In genomic region chr7:30173058-30173897, GRCh38 we compare ENCODE assay signal across 7 cellular contexts. TPM values are rescaled to one million over a fixed set of nuclear protein-coding genes. Genes with fewer than 3 reads are reported as not detected.
DNase-seq lines count a peak whose midpoint lies in the region; ATAC-seq and TF ChIP-seq lines count a peak whose summit lies in the region.

No MANE protein-coding gene starts in this region.

- TF ChIP-seq RAD21 in IMR-90 (IDR thresholded peaks at IDR 0.05; ENCODE audit: low read length): peak; percentile 49

- H3K4ac ChIP-seq in IMR-90 (ENCODE audit: low read depth, low read length): 0 out of 2 replicates have a peak overlapping the region, but pooled peaks have one; percentile 22

- peaks cover 9% of the 10 kb centered on the region; the same call in 1 of the 2 replicates for H3K9me1 ChIP-seq in IMR-90 (ENCODE audit: insufficient read depth, low read length)

- DNase-seq in IMR-90: peak; percentile 89
- peak; percentile 24 for DNase-seq in OCI-M1 (lab: John Stamatoyannopoulos, UW)
- DNase-seq in epithelial cell of prostate (ENCODE audit: low read depth, low spot score): peak; percentile 99
- DNase-seq in neural crest cell (ENCODE audit: low read depth, low spot score): peak; percentile 26
- DNase-seq in activated CD8-positive, alpha-beta memory T cell treated with anti-CD3 and anti-CD28 coated beads, Interleukin-2, amount 10 ng/mL, durations not matched to agents 7 days and 5 days: no peak
- DNase-seq in endothelial cell (ENCODE audit: low spot score): no peak
- no peak for DNase-seq in NK-92 (lab: John Stamatoyannopoulos, UW; ENCODE audit: unreplicated experiment)

- CTCF ChIA-PET in IMR-90 (lab: Yijun Ruan, JAX): interaction anchor here (0.6 to 1.7 kb wide), 8 partner anchors 8 to 1849 kb away, joined by 3 to 5 read pairs (median 3); partner anchors contain the start of gene MTURN
- CTCF ChIA-PET in activated CD8-positive, alpha-beta memory T cell treated with anti-CD3 and anti-CD28 coated beads, Interleukin-2, amount 10 ng/mL, durations not matched to agents 7 days and 5 days (lab: Charles Lee): interaction anchor here (1.6 kb wide), 1 partner anchor 7 kb away, joined by 4 read pairs; no protein-coding TSS in a partner anchor

- peak; percentile 43 for TF ChIP-seq CTCF in IMR-90 (conservative IDR thresholded peaks at IDR 0.05; ENCODE audit: low read depth, low read length)
- TF ChIP-seq CTCF in neural crest cell (conservative IDR thresholded peaks at IDR 0.05): no peak
- no peak for TF ChIP-seq CTCF in endothelial cell (IDR thresholded peaks at IDR 0.05; ENCODE audit: unreplicated experiment)

- H2BK20ac ChIP-seq in IMR-90 (ENCODE audit: low read depth, low read length): no peak overlapping the region

- H4K91ac ChIP-seq in IMR-90 (ENCODE audit: insufficient read depth, low read depth, low read length): no peak overlapping the region

- H3K9me3 ChIP-seq in IMR-90 (ENCODE audit: control insufficient read depth, insufficient read depth, low read length): no peaks in the 10 kb centered on the region

- H3K27me3 ChIP-seq in IMR-90 (ENCODE audit: control insufficient read depth, insufficient read depth, low read length): no peaks in the 10 kb centered on the region

- dilution Hi-C loops in IMR-90 (cut with HindIII; ENCODE audit: low sequenced_read_pairs, unreplicated experiment): no loop called here

- WGBS in IMR-90 (ENCODE audit: extremely low coverage in 2 of 2, insufficient read length in 1 of 2), 2 experiments: 29% methylated on average over 6 of the region's 13 CpGs; no CpG with 5 or more reads in 1 of the 2 experiments

- H4K5ac ChIP-seq in IMR-90 (ENCODE audit: low read depth, low read length): no peak overlapping the region

- H4K20me1 ChIP-seq in IMR-90 (ENCODE audit: insufficient read depth, low read length): 0 out of 2 replicates have a peak, but pooled peaks cover 3% of the 10 kb centered on the region

- TF ChIP-seq POLR2A in IMR-90 (IDR thresholded peaks at IDR 0.05; ENCODE audit: low read depth, low read length): no peak

- H2AFZ ChIP-seq in IMR-90 (replicated peaks; ENCODE audit: low read length, poor library complexity): peak overlapping the region; percentile 81

- H3K36me3 Mint-ChIP-seq in neural crest cell (ENCODE audit: low read depth) (no peaks in the 10 kb centered on the region), endothelial cell (ENCODE audit: low read depth, unreplicated experiment) (peaks cover 4% of the 10 kb centered on the region)
- H3K36me3 Mint-ChIP-seq in activated CD8-positive, alpha-beta memory T cell treated with anti-CD3 and anti-CD28 coated beads, Interleukin-2, amount 10 ng/mL, durations not matched to agents 7 days and 5 days: no peaks in the 10 kb centered on the region

- H3K56ac ChIP-seq in IMR-90 (ENCODE audit: extremely low read depth, insufficient read depth, low read length): no peak overlapping the region

- no peak overlapping the region for H2BK120ac ChIP-seq in IMR-90 (ENCODE audit: low read depth, low read length)

- intact Hi-C loops in IMR-90 (cut with micrococcal nuclease): no loop called here

- H3K79me1 ChIP-seq in IMR-90 (ENCODE audit: low read depth in 1 of 2, low read length in 2 of 2): no peaks in the 10 kb centered on the region

- H4K8ac ChIP-seq in IMR-90 (ENCODE audit: low read depth in 2 of 2, low read length in 2 of 2): 0 out of 4 replicates have a peak overlapping the region, but pooled peaks of 1 of the 2 experiments have one; percentile 24

- H3K27ac Mint-ChIP-seq in neural crest cell (ENCODE audit: unreplicated experiment) (no peak overlapping the region), endothelial cell (ENCODE audit: unreplicated experiment) (no peak overlapping the region)
- no peak overlapping the region for H3K27ac Mint-ChIP-seq in activated CD8-positive, alpha-beta memory T cell treated with anti-CD3 and anti-CD28 coated beads, Interleukin-2, amount 10 ng/mL, durations not matched to agents 7 days and 5 days

- no peak overlapping the region for H3K18ac ChIP-seq in IMR-90 (ENCODE audit: low read depth, low read length)

- H3K9ac ChIP-seq in IMR-90 (ENCODE audit: low read depth, low read length): no peak overlapping the region

- no peaks in the 10 kb centered on the region for H3K36me3 ChIP-seq in IMR-90 (ENCODE audit: control insufficient read depth, insufficient read depth, low read length)

- H3K4me3 Mint-ChIP-seq in neural crest cell (no peak overlapping the region), endothelial cell (ENCODE audit: unreplicated experiment) (no peak overlapping the region)
- H3K4me3 Mint-ChIP-seq in activated CD8-positive, alpha-beta memory T cell treated with anti-CD3 and anti-CD28 coated beads, Interleukin-2, amount 10 ng/mL, durations not matched to agents 7 days and 5 days: no peak overlapping the region

- no peak overlapping the region for H3K23ac ChIP-seq in IMR-90 (ENCODE audit: low read depth, low read length)

- no peak overlapping the region for H2BK5ac ChIP-seq in IMR-90 (ENCODE audit: low read depth, low read length, poor library complexity, severe bottlenecking)

- H3K9me3 Mint-ChIP-seq in neural crest cell (no peaks in the 10 kb centered on the region), endothelial cell (ENCODE audit: unreplicated experiment) (no peaks in the 10 kb centered on the region)
- no peaks in the 10 kb centered on the region for H3K9me3 Mint-ChIP-seq in activated CD8-positive, alpha-beta memory T cell treated with anti-CD3 and anti-CD28 coated beads, Interleukin-2, amount 10 ng/mL, durations not matched to agents 7 days and 5 days (ENCODE audit: low read depth)

- no TSS peak for BruUV-seq in IMR-90 (replicated peaks; lab: Mats Ljungman, UMichigan)

- H3K27ac ChIP-seq in IMR-90 (ENCODE audit: insufficient read depth, low read length) (no peak overlapping the region), epithelial cell of prostate (peak overlapping the region; percentile 94)

- H3K4me3 ChIP-seq in IMR-90 (ENCODE audit: insufficient read depth, low read depth, low read length): no peak overlapping the region

- H2AK5ac ChIP-seq in IMR-90 (ENCODE audit: low read depth, low read length): no peak overlapping the region

- peak; percentile 87 for ATAC-seq in IMR-90 (ENCODE audit: low read depth)
- no peak for ATAC-seq in activated CD8-positive, alpha-beta memory T cell treated with anti-CD3 and anti-CD28 coated beads, Interleukin-2, amount 10 ng/mL, durations not matched to agents 7 days and 5 days

- H3K4me2 ChIP-seq in IMR-90 (ENCODE audit: low read depth, low read length): peak overlapping the region; percentile 18; the same call in 1 of the 2 replicates

- H2BK15ac ChIP-seq in IMR-90 (ENCODE audit: low read depth, low read length): no peak overlapping the region

- H3K27me3 Mint-ChIP-seq in neural crest cell (ENCODE audit: low read depth) (peaks cover 9% of the 10 kb centered on the region), endothelial cell (ENCODE audit: unreplicated experiment) (no peaks in the 10 kb centered on the region)
- peaks cover 2% of the 10 kb centered on the region for H3K27me3 Mint-ChIP-seq in activated CD8-positive, alpha-beta memory T cell treated with anti-CD3 and anti-CD28 coated beads, Interleukin-2, amount 10 ng/mL, durations not matched to agents 7 days and 5 days

- peaks cover 19% of the 10 kb centered on the region for H3K4me1 ChIP-seq in IMR-90 (ENCODE audit: control insufficient read depth, insufficient read depth, low read length)

- in situ Hi-C loops in IMR-90 (cut with MboI; ENCODE audit: low sequenced_read_pairs): no loop called here

- no peak overlapping the region for H3K14ac ChIP-seq in IMR-90 (replicated peaks; ENCODE audit: low read depth, low read length)

- POLR2A ChIA-PET in IMR-90 (lab: Charles Lee; ENCODE audit: unreplicated experiment): no interaction called here

- H2AK9ac ChIP-seq in IMR-90 (replicated peaks; ENCODE audit: low read depth, low read length, poor library complexity): no peak overlapping the region

- H3K4me1 Mint-ChIP-seq in neural crest cell (peaks cover 29% of the 10 kb centered on the region), endothelial cell (ENCODE audit: unreplicated experiment) (peaks cover 9% of the 10 kb centered on the region)
- no peaks in the 10 kb centered on the region for H3K4me1 Mint-ChIP-seq in activated CD8-positive, alpha-beta memory T cell treated with anti-CD3 and anti-CD28 coated beads, Interleukin-2, amount 10 ng/mL, durations not matched to agents 7 days and 5 days

TF ChIP-seq in IMR-90, 13 proteins besides CTCF, POLR2A, EP300 and RAD21:
- TF ChIP-seq MXI1 (IDR thresholded peaks at IDR 0.05; ENCODE audit: borderline replicate concordance, low read depth, low read length): no peak
- peak; percentile 17; the same call in 1 of the 2 replicates for TF ChIP-seq SMC3 (IDR thresholded peaks at IDR 0.05; ENCODE audit: low read depth, low read length)

RNA-seq across cellular contexts. Expression of gene MTURN, which starts 38.5 kb away (rescaled TPM):
- total RNA-seq in IMR-90 (2012; rRNA removed) (5.6 and 7.8 TPM in 2 replicates), neural crest cell (6.6 and 6.8 TPM in 2 replicates), endothelial cell (ENCODE audit: unreplicated experiment) (18.0 TPM)
- 2.4 and 2.8 TPM in 2 replicates for polyA plus RNA-seq in IMR-90 (2012; rRNA removed)
- 0.79 and 1.4 TPM in 2 replicates for polyA plus RNA-seq in IMR-90 (2012; cell fraction: cytosol; rRNA removed)
- polyA plus RNA-seq in IMR-90 (2012; cell fraction: nucleus; rRNA removed; ENCODE audit: low replicate concordance): 2.5 and 6.5 TPM in 2 replicates
- total RNA-seq in activated CD8-positive, alpha-beta memory T cell treated with anti-CD3 and anti-CD28 coated beads, Interleukin-2, amount 10 ng/mL, durations not matched to agents 7 days and 5 days: 1 to 10 TPM; 2.5 to 4.4 TPM

Comparison
In these comparisons a context has a peak if more than half of its experiments do, and no peak if none do; other contexts are left out.
1. DNase-seq: peak in IMR-90 (single experiment), OCI-M1 (single experiment), epithelial cell of prostate (single experiment) and neural crest cell (single experiment); none in activated CD8-positive, alpha-beta memory T cell treated with anti-CD3 and anti-CD28 coated beads, Interleukin-2, amount 10 ng/mL, durations not matched to agents 7 days and 5 days (single experiment), endothelial cell (single experiment) and NK-92 (single experiment).